Comparison of ENCODE assay signal across 8 cellular contexts in the genomic region with DNA sequence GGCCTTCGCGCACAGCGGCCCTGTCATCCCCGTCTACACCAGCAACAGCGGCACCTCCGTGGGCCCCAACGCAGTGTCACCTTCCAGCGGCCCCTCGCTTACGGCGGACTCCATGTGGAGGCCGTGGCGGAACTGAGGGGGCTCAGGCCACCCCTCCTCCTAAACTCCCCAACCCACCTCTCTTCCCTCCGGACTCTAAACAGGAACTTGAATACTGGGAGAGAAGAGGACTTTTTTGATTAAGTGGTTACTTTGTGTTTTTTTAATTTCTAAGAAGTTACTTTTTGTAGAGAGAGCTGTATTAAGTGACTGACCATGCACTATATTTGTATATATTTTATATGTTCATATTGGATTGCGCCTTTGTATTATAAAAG. TPM values are rescaled to one million over a fixed set of nuclear protein-coding genes. Genes with fewer than 3 reads are reported as not detected.
A peak's percentile ranks its signal among the peaks of the same experiment; 100 is the strongest.
DNase-seq lines count a peak whose midpoint lies in the region; ATAC-seq, FAIRE-seq and TF ChIP-seq lines count a peak whose summit lies in the region.

No MANE protein-coding gene starts in this region.

- ATAC-seq in T-cell (replicated peaks in 1 of 4) (no peak), gastroesophageal sphincter (no peak), GM21367 (IDR thresholded peaks at IDR 0.05; ENCODE audit: unreplicated experiment) (no peak), HG02642 (IDR thresholded peaks at IDR 0.05; ENCODE audit: poor library complexity, unreplicated experiment) (no peak)

- no peaks in the 10 kb centered on the region for H3K36me3 Mint-ChIP-seq in T-cell

- no peak overlapping the region for H3K27ac Mint-ChIP-seq in T-cell

- peaks cover 20 to 58% of the 10 kb centered on the region in 2 donors for H3K27me3 Mint-ChIP-seq in T-cell

- no peaks in the 10 kb centered on the region for H3K9me3 Mint-ChIP-seq in T-cell

- POLR2A ChIA-PET in T-cell (lab: Charles Lee) = no interaction called here

- peak overlapping the region; percentile 54 to 70 for H3K4me3 ChIP-seq in gastroesophageal sphincter
- H3K4me3 ChIP-seq in skeletal muscle tissue (ENCODE audit: low read length in 3 of 3) = peak overlapping the region; percentile 68 to 98 (median 96)

- H3K27me3 ChIP-seq in gastroesophageal sphincter = no peaks in the 10 kb centered on the region
- no peaks in the 10 kb centered on the region for H3K27me3 ChIP-seq in skeletal muscle tissue (ENCODE audit: control insufficient read depth in 3 of 3, insufficient read depth in 3 of 3, low read length in 3 of 3)

- WGBS in gastroesophageal sphincter (ENCODE audit: low coverage in 1 of 2), 2 donors = 33 to 44% methylated on average over 7 to 8 of the region's 15 CpGs

- peaks cover 37 to 55% (median 45%) of the 10 kb centered on the region in 3 donors for H3K4me1 Mint-ChIP-seq in T-cell

- no peaks in the 10 kb centered on the region for H3K36me3 ChIP-seq in gastroesophageal sphincter
- H3K36me3 ChIP-seq in skeletal muscle tissue (ENCODE audit: control insufficient read depth in 3 of 3, insufficient read depth in 3 of 3, low read length in 3 of 3) = peaks cover 0 to 14% (median 4%) of the 10 kb centered on the region in 3 donors

- no peak for TF ChIP-seq CTCF in gastroesophageal sphincter (IDR thresholded peaks at IDR 0.05)

- TF ChIP-seq EP300 in gastroesophageal sphincter (IDR thresholded peaks at IDR 0.05) = no peak

- H3K27ac ChIP-seq in gastroesophageal sphincter (peak overlapping the region; percentile 22 to 98 (median 94)), skeletal muscle tissue (ENCODE audit: low read depth, low read length) (peak overlapping the region; percentile 99)

- peak; percentile 27 for DNase-seq in H4 (ENCODE audit: low spot score)
- DNase-seq in T-cell = no peak
- no peak for DNase-seq in RCC 7860 (ENCODE audit: low spot score)
- DNase-seq in NCI-H510A (lab: John Stamatoyannopoulos, UW) = no peak

- H3K4me3 Mint-ChIP-seq in T-cell = peak overlapping the region; percentile 59 to 91 (median 64)

- no peak for TF ChIP-seq POLR2A in gastroesophageal sphincter (IDR thresholded peaks at IDR 0.05)

- CTCF ChIA-PET in T-cell (lab: Charles Lee) = interaction anchor here (0.6 to 1.1 kb wide), 2 partner anchors 15 to 44 kb away, joined by 3 to 4 read pairs; no protein-coding TSS in a partner anchor

- H3K9ac ChIP-seq in skeletal muscle tissue (ENCODE audit: low read depth in 1 of 3, low read length in 3 of 3) = peak overlapping the region; percentile 94 to 100 (median 96)

- H3K4me1 ChIP-seq in gastroesophageal sphincter (peaks cover 13 to 83% (median 49%) of the 10 kb centered on the region in 3 donors), skeletal muscle tissue (ENCODE audit: control insufficient read depth in 3 of 3, insufficient read depth in 3 of 3, low read length in 3 of 3) (peaks cover 36 to 60% (median 54%) of the 10 kb centered on the region in 3 donors)

- no peaks in the 10 kb centered on the region for H3K9me3 ChIP-seq in gastroesophageal sphincter
- no peaks in the 10 kb centered on the region for H3K9me3 ChIP-seq in skeletal muscle tissue (ENCODE audit: control insufficient read depth in 3 of 3, low read length in 3 of 3)

- no peak for FAIRE-seq in RCC 7860 (lab: Jason Lieb, UNC)

RNA-seq across cellular contexts. Expression of a gene that starts 2.1 kb away (rescaled TPM):
- 19.3 and 22.5 TPM in 2 replicates for total RNA-seq in H4 (2014; rRNA removed; shearing (Covaris generic))
- total RNA-seq in T-cell (1 to 10 TPM in 1 of 5 donors, under 1 TPM in 4; 0.35 to 1.1 (median 0.46) TPM), gastroesophageal sphincter (10 to 100 TPM in 3 of 4 donors, 1 to 10 TPM in 1; 9.6 to 31.5 (median 15.4) TPM), skeletal muscle tissue (23.0 TPM)
